Comparison of ENCODE assay signal across 8 cellular contexts in the genomic region with DNA sequence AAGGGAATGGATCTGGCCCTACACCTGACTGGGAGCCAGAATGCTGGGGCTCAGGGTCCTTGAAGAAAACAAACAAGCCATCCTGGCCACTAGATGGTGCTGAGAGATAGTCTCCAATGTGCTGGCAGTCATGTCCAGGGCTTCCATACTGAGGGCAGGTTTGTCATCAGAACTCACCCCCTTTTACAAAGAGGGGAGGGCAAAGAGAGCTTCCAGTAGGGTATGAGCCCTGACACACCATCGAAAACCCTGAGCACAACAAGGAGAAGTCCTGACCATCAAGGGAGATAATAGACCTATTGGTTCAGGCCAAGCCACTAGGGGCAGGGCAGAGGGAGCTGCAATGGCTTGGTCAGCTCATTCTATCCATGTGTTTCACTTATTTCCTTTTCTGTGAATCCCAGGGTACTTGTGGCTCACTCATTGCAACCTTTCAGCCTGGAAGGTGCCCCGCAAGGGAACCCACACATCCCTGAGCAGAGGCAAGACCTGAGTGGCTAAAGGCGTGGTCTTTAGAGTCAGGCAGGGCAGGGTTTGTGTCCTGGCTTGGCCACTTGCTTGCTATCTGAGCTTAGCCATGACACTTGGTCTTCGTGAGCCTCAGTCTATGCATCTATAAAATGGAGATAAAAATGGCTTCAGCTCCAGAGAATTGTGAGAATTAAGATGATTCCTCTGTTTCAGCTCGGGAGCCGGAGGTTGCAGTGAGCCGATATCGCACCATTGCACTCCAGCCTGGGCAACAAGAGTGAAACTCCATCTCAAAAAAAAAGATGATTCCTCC. TPM values are rescaled to one million over a fixed set of nuclear protein-coding genes. Genes with fewer than 3 reads are reported as not detected.
DNase-seq lines count a peak whose midpoint lies in the region; ATAC-seq and TF ChIP-seq lines count a peak whose summit lies in the region.

No MANE protein-coding gene starts in this region.

- H3K4me1 Mint-ChIP-seq in stimulated activated memory B cell treated with anti-CD40 and anti-IgM and Interleukin-4, amounts not matched to agents 10 μg/mL and 1 μg/mL and 100 μg/mL, for 72 hours = peaks cover 6% of the 10 kb centered on the region

- no peak overlapping the region for H3K27ac Mint-ChIP-seq in stimulated activated memory B cell treated with anti-CD40 and anti-IgM and Interleukin-4, amounts not matched to agents 10 μg/mL and 1 μg/mL and 100 μg/mL, for 72 hours

- no peaks in the 10 kb centered on the region for H3K36me3 ChIP-seq in kidney epithelial cell (ENCODE audit: control insufficient read depth, insufficient read depth, low read length)

- H3K36me3 Mint-ChIP-seq in stimulated activated memory B cell treated with anti-CD40 and anti-IgM and Interleukin-4, amounts not matched to agents 10 μg/mL and 1 μg/mL and 100 μg/mL, for 72 hours = no peaks in the 10 kb centered on the region

- TF ChIP-seq CTCF in kidney epithelial cell (IDR thresholded peaks at IDR 0.05; ENCODE audit: insufficient read depth, low read length, poor library complexity, severe bottlenecking) = peak; percentile 82

- peaks cover 49% of the 10 kb centered on the region for H3K27me3 Mint-ChIP-seq in stimulated activated memory B cell treated with anti-CD40 and anti-IgM and Interleukin-4, amounts not matched to agents 10 μg/mL and 1 μg/mL and 100 μg/mL, for 72 hours

- H3K4me3 Mint-ChIP-seq in stimulated activated memory B cell treated with anti-CD40 and anti-IgM and Interleukin-4, amounts not matched to agents 10 μg/mL and 1 μg/mL and 100 μg/mL, for 72 hours = no peak overlapping the region

- H3K9me3 Mint-ChIP-seq in stimulated activated memory B cell treated with anti-CD40 and anti-IgM and Interleukin-4, amounts not matched to agents 10 μg/mL and 1 μg/mL and 100 μg/mL, for 72 hours = no peaks in the 10 kb centered on the region

- peak; percentile 79 for ATAC-seq in stimulated activated memory B cell treated with anti-CD40 and anti-IgM and Interleukin-4, amounts not matched to agents 10 μg/mL and 1 μg/mL and 100 μg/mL, for 72 hours

- peaks cover 8% of the 10 kb centered on the region for H3K27me3 ChIP-seq in kidney epithelial cell (ENCODE audit: control insufficient read depth, insufficient read depth, low read length)

- DNase-seq in activated gamma-delta T cell treated with Interleukin-2 at 50 U/mL for 16 hours (peak; percentile 38), activated gamma-delta T cell (lab: John Stamatoyannopoulos, UW) (no peak), M059J (ENCODE audit: low read depth) (peak; percentile 65), SK-N-DZ (ENCODE audit: low spot score) (peak; percentile 37), caudate nucleus (lab: John Stamatoyannopoulos, UW) (peak in 47 of 61 donors; percentile 14 to 85 (median 52)), kidney epithelial cell (ENCODE audit: low read depth) (no peak), GM19240 (ENCODE audit: insufficient read length, low spot score) (no peak)

- H3K4me3 ChIP-seq in kidney epithelial cell (ENCODE audit: low read depth, low read length) = no peak overlapping the region

- peak overlapping the region; percentile 42 for H3K27ac ChIP-seq in caudate nucleus (ENCODE audit: low read depth, low read length)

RNA-seq across cellular contexts. Expression of gene PLEKHH1, which starts 6.2 kb away (rescaled TPM):
- 1.6 and 1.8 TPM in 2 replicates for total RNA-seq in M059J (2014; rRNA removed; shearing (Covaris generic))
- polyA plus RNA-seq in SK-N-DZ (2014; cell fraction: cytosol; rRNA removed) = 1.4 and 1.5 TPM in 2 replicates
- 2.0 and 9.4 TPM in 2 replicates for polyA plus RNA-seq in SK-N-DZ (2014; cell fraction: nucleus; rRNA removed)
- 9.4 and 11.5 TPM in 2 replicates for total RNA-seq in kidney epithelial cell

RNA-seq across cellular contexts. Expression of gene TMEM229B, which starts 38.3 kb away (rescaled TPM):
- 13.0 and 21.5 TPM in 2 replicates for total RNA-seq in M059J (2014; rRNA removed; shearing (Covaris generic))
- not detected in 2 replicates for polyA plus RNA-seq in SK-N-DZ (2014; cell fraction: cytosol; rRNA removed)
- not detected in 2 replicates for polyA plus RNA-seq in SK-N-DZ (2014; cell fraction: nucleus; rRNA removed)
- total RNA-seq in kidney epithelial cell = 0.21 and 0.41 TPM in 2 replicates

Comparison
In these comparisons a context has a peak if more than half of its experiments do, and no peak if none do; other contexts are left out.
1. DNase-seq: peak in activated gamma-delta T cell treated with Interleukin-2 at 50 U/mL for 16 hours (single experiment), M059J (single experiment), SK-N-DZ (single experiment) and caudate nucleus (47 of 61); none in activated gamma-delta T cell (single experiment), kidney epithelial cell (single experiment) and GM19240 (single experiment).